In genomic region chr4:103044183-103044582, GRCh38 we compare ENCODE assay signal across 10 cellular contexts. TPM values are rescaled to one million over a fixed set of nuclear protein-coding genes. Genes with fewer than 3 reads are reported as not detected.
"Had no signal": no experiment of that assay in that cellular context is flagged by ENCODE, and none has a peak within 500 bp of the region (broad histone marks: within the 10 kb centered on the region; RNA-seq: fewer than 3 reads in every experiment).

No MANE protein-coding gene starts in this region.

- FAIRE-seq: HepG2, HTR-8/SVneo had no signal

- H3K27ac Mint-ChIP-seq: IgD-negative memory B cell had no signal

- H3K9me3 Mint-ChIP-seq: IgD-negative memory B cell had no signal

- ATAC-seq: HepG2 had no signal

- H3K4me3 Mint-ChIP-seq: IgD-negative memory B cell had no signal

- H3K27me3 Mint-ChIP-seq: IgD-negative memory B cell had no signal

- H3K9ac ChIP-seq: KMS-11 had no signal

- DNase-seq: IMR-90, KBM-7, KG1 had no signal

- H3K4me2 ChIP-seq: KMS-11 had no signal

- H3K27ac ChIP-seq: HL-60, KMS-11 had no signal

RNA-seq across cellular contexts. Expression of gene SLC9B1, which starts 24.7 kb away (rescaled TPM):
- total RNA-seq: HT-29, HT1080 had no signal
